29 cellular contexts compared by ENCODE assay signal in the genomic region with DNA sequence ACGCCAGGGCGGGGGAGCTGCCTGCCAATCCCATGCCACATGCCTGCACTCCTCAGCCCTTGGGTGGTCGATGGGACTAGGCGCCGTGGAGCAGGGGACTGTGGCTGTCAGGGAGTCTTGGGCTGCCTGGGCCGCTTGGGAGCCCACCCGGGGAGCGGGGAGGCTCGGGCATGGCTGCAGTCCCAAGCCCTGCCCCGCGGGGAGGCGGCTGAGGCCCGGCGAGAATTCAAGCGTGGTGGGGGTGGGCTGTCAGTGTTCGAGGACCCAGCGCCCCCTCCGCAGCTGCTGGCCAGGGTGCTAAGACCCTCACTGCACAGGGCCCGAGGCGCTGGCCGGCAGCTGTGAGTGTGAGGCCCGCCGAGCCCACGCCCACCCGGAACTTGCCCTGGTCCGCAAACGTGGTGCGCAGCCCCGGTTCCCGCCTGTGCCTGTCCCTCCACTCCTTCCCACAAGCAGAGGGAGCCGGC.
"Had no signal": no experiment of that assay in that cellular context is flagged by ENCODE, and none has a peak within 500 bp of the region (broad histone marks: within the 10 kb centered on the region; RNA-seq: fewer than 3 reads in every experiment).

No MANE protein-coding gene starts in this region.

- H3K4me1 ChIP-seq: SJSA1 had no signal

- H3K4me3 ChIP-seq: MG63, SJSA1 had no signal

- H3K36me3 ChIP-seq: brain microvascular endothelial cell, MG63, SJSA1 had no signal

- H3K27ac ChIP-seq: brain microvascular endothelial cell, SJSA1 had no signal

- H3K27me3 ChIP-seq: brain microvascular endothelial cell, MG63, SJSA1 had no signal

- H3K27ac Mint-ChIP-seq: activated CD4-positive, alpha-beta T cell treated with anti-CD3 and anti-CD28 coated beads for 36 hours; activated CD4-positive, alpha-beta T cell treated with anti-CD3 and anti-CD28 coated beads, Interleukin-2, amount 10 ng/mL, durations not matched to agents 7 days and 5 days; activated CD8-positive, alpha-beta T cell treated with anti-CD3 and anti-CD28 coated beads, Interleukin-2, amount 10 ng/mL, durations not matched to agents 7 days and 5 days; activated naive CD4-positive, alpha-beta T cell treated with anti-CD3 and anti-CD28 coated beads for 36 hours; activated naive CD8-positive, alpha-beta T cell; activated naive CD8-positive, alpha-beta T cell treated with anti-CD3 and anti-CD28 coated beads, Interleukin-2, amount 50 U/mL, for 24 hours; activated T-cell treated with anti-CD3 and anti-CD28 coated beads, Interleukin-2, amount 50 U/mL, for 24 hours; activated T-helper 2 cell treated with anti-CD3 and anti-CD28 coated beads, Interferon-gamma antibody, Interleukin-2, Interleukin-4, amounts not matched to agents 10 μg/mL and 5 μg/mL and 100 μg/mL, durations not matched to agents 14 hours and 24 hours and 36 hours; T-helper 1 cell treated with Interleukin-12 subunit alpha and Interleukin-12 subunit beta and Interleukin-4 antibody, amounts not matched to agents 30 μg/mL and 1 μg/mL, for 36 hours; T-helper 2 cell treated with Interferon-gamma antibody and Interleukin-4, amounts not matched to agents 5 μg/mL and 100 μg/mL, for 36 hours had no signal

- FAIRE-seq: TTC549 had no signal

- H3K4me3 Mint-ChIP-seq: activated CD4-positive, alpha-beta T cell treated with anti-CD3 and anti-CD28 coated beads for 36 hours; activated CD4-positive, alpha-beta T cell treated with anti-CD3 and anti-CD28 coated beads, Interleukin-2, amount 10 ng/mL, durations not matched to agents 7 days and 5 days; activated CD8-positive, alpha-beta T cell treated with anti-CD3 and anti-CD28 coated beads, Interleukin-2, amount 10 ng/mL, durations not matched to agents 7 days and 5 days; activated naive CD4-positive, alpha-beta T cell treated with anti-CD3 and anti-CD28 coated beads for 36 hours; activated naive CD8-positive, alpha-beta T cell; activated naive CD8-positive, alpha-beta T cell treated with anti-CD3 and anti-CD28 coated beads, Interleukin-2, amount 50 U/mL, for 24 hours; activated T-cell treated with anti-CD3 and anti-CD28 coated beads, Interleukin-2, amount 50 U/mL, for 24 hours; T-helper 1 cell treated with Interleukin-12 subunit alpha and Interleukin-12 subunit beta and Interleukin-4 antibody, amounts not matched to agents 30 μg/mL and 1 μg/mL, for 36 hours; T-helper 2 cell treated with Interferon-gamma antibody and Interleukin-4, amounts not matched to agents 5 μg/mL and 100 μg/mL, for 36 hours had no signal

- H3K27me3 Mint-ChIP-seq: activated CD4-positive, alpha-beta T cell treated with anti-CD3 and anti-CD28 coated beads for 36 hours; activated CD4-positive, alpha-beta T cell treated with anti-CD3 and anti-CD28 coated beads, Interleukin-2, amount 10 ng/mL, durations not matched to agents 7 days and 5 days had no signal

- H3K9me3 ChIP-seq: MG63, SJSA1, SK-N-SH had no signal

- H3K9me3 Mint-ChIP-seq: activated naive CD8-positive, alpha-beta T cell treated with anti-CD3 and anti-CD28 coated beads, Interleukin-2, amount 50 U/mL, for 24 hours; activated T-helper 2 cell treated with anti-CD3 and anti-CD28 coated beads, Interferon-gamma antibody, Interleukin-2, Interleukin-4, amounts not matched to agents 10 μg/mL and 5 μg/mL and 100 μg/mL, durations not matched to agents 14 hours and 24 hours and 36 hours had no signal

- H3K4me1 Mint-ChIP-seq: activated CD4-positive, alpha-beta T cell treated with anti-CD3 and anti-CD28 coated beads for 36 hours; activated CD4-positive, alpha-beta T cell treated with anti-CD3 and anti-CD28 coated beads, Interleukin-2, amount 10 ng/mL, durations not matched to agents 7 days and 5 days; activated naive CD8-positive, alpha-beta T cell treated with anti-CD3 and anti-CD28 coated beads, Interleukin-2, amount 50 U/mL, for 24 hours had no signal

- H3K9ac ChIP-seq: SK-N-SH had no signal

- ATAC-seq: activated CD4-positive, alpha-beta T cell treated with anti-CD3 and anti-CD28 coated beads for 36 hours; activated CD8-positive, alpha-beta T cell treated with anti-CD3 and anti-CD28 coated beads, Interleukin-2, amount 10 ng/mL, durations not matched to agents 7 days and 5 days; activated naive CD8-positive, alpha-beta T cell treated with anti-CD3 and anti-CD28 coated beads, Interleukin-2, amount 50 U/mL, for 24 hours; Panc1 had no signal

- DNase-seq: activated CD4-positive, alpha-beta T cell treated with anti-CD3 and anti-CD28 coated beads for 36 hours; activated CD4-positive, alpha-beta T cell treated with anti-CD3 and anti-CD28 coated beads, Interleukin-2, amount 10 ng/mL, durations not matched to agents 7 days and 5 days; activated CD4-positive, alpha-beta T cell treated with anti-CD3 and anti-CD28 coated beads, Interleukin-2, amount 50 U/mL, for 48 hours; activated CD8-positive, alpha-beta T cell treated with anti-CD3 and anti-CD28 coated beads, Interleukin-2, amount 10 ng/mL, durations not matched to agents 7 days and 5 days; activated gamma-delta T cell; activated naive CD4-positive, alpha-beta T cell treated with anti-CD3 and anti-CD28 coated beads for 36 hours; activated naive CD8-positive, alpha-beta T cell treated with anti-CD3 and anti-CD28 coated beads, Interleukin-2, amount 50 U/mL, for 24 hours; activated T-cell treated with anti-CD3 and anti-CD28 coated beads, Interleukin-2, amount 50 U/mL, for 24 hours; brain microvascular endothelial cell; Kasumi-1; KG1; MG63; NCI-H1048; NCI-H1105 treated with DMSO at 0.1 percent for 48 hours; NCI-H1436; NCI-H1694; NCI-H1930; NCI-H2081 treated with DMSO at 0.1 percent for 48 hours; NCI-H345; NCI-H524 treated with DMSO at 0.1 percent for 48 hours; SHP77 treated with DMSO at 0.1 percent for 48 hours; SK-N-SH had no signal
